In genomic region chr2:145760781-145761649, GRCh38 we compare ENCODE assay signal across 15 cellular contexts.
DNase-seq lines count a peak whose midpoint lies in the region; ATAC-seq, FAIRE-seq and TF ChIP-seq lines count a peak whose summit lies in the region.
"Had no signal": no experiment of that assay in that cellular context is flagged by ENCODE, and none has a peak within 500 bp of the region (broad histone marks: within the 10 kb centered on the region; RNA-seq: fewer than 3 reads in every experiment).

No MANE protein-coding gene starts in this region.

- no peaks in the 10 kb centered on the region for H3K27me3 ChIP-seq in pancreas
- H3K27me3 ChIP-seq: tibial nerve had no signal

- H3K9me3 ChIP-seq in pancreas: no peaks in the 10 kb centered on the region
- H3K9me3 ChIP-seq: tibial nerve had no signal

- ATAC-seq in pancreas: peak; percentile 60 to 92 (median 91)
- ATAC-seq in GM19463 (IDR thresholded peaks at IDR 0.05; ENCODE audit: unreplicated experiment): no peak
- no peak for ATAC-seq in GM18502 (IDR thresholded peaks at IDR 0.05; ENCODE audit: poor library complexity, unreplicated experiment)
- ATAC-seq: natural killer cell treated with Interleukin-12 subunit alpha and Interleukin-12 subunit beta and Interleukin-15 and Interleukin-18, amount 100 ng/mL, for 72 hours had no signal

- intact Hi-C loops in pancreas (cut with DNase I): no loop called here

- POLR2A ChIA-PET in RWPE1 (lab: Yijun Ruan, JAX; ENCODE audit: low non-redundant PET): no interaction called here

- TF ChIP-seq CTCF in RWPE1 (conservative IDR thresholded peaks at IDR 0.05; ENCODE audit: low read depth): no peak
- TF ChIP-seq CTCF in fibroblast of pulmonary artery (IDR thresholded peaks at IDR 0.05; ENCODE audit: low read length, missing control alignments): no peak
- no peak for TF ChIP-seq CTCF in pancreas (IDR thresholded peaks at IDR 0.05)

- H3K4me3 ChIP-seq in fibroblast of pulmonary artery (replicated peaks; ENCODE audit: low read depth, low read length) (no peak overlapping the region), pancreas (no peak overlapping the region)
- H3K4me3 ChIP-seq: tibial nerve had no signal

- peaks cover 0 to 40% (median 13%) of the 10 kb centered on the region in 3 donors for H3K4me1 ChIP-seq in pancreas

- CTCF ChIA-PET in RWPE1 (lab: Yijun Ruan, JAX): interaction anchor here (0.6 kb wide), 1 partner anchor 918 kb away, joined by 3 read pairs; no protein-coding TSS in a partner anchor

- H3K36me3 ChIP-seq in pancreas: no peaks in the 10 kb centered on the region
- H3K36me3 ChIP-seq: tibial nerve had no signal

- H3K27ac ChIP-seq in RWPE1: no peak overlapping the region
- H3K27ac ChIP-seq in pancreas: peak overlapping the region in 2 of 4 donors; percentile 57 to 66

- DNase-seq in ELR (ENCODE audit: low read depth) (peak; percentile 82), RWPE1 (ENCODE audit: low spot score) (peak; percentile 18), fibroblast of pulmonary artery (ENCODE audit: low read depth) (peak; percentile 96), pancreas (peak in 3 of 6 donors; percentile 25 to 33 (median 26)), DMS79 treated with DMSO at 0.1 percent for 48 hours (lab: John Stamatoyannopoulos, UW) (no peak), NOMO-1 treated with dmso at 0.1 percent for 144 hours (lab: John Stamatoyannopoulos, UW; ENCODE audit: unreplicated experiment) (no peak)
- DNase-seq: anterior cingulate cortex; DMS 273 treated with DMSO at 0.1 percent for 48 hours; head of caudate nucleus; NCI-H2029; stimulated activated CD4-positive, alpha-beta T cell treated with anti-CD3 and anti-CD28 coated beads, Interleukin-4, amount 100 ng/mL, for 4 hours had no signal

- no peak for FAIRE-seq in pancreas (lab: Jason Lieb, UNC)

- WGBS in pancreas, 2 donors: 25 to 32% methylated on average over 4 of the region's 4 CpGs

Comparison
In these comparisons a context has a peak if more than half of its experiments do, and no peak if none do; other contexts are left out.
1. DNase-seq: peak in ELR (single experiment), RWPE1 (single experiment) and fibroblast of pulmonary artery (single experiment); none in DMS79 treated with DMSO at 0.1 percent for 48 hours (single experiment) and NOMO-1 treated with dmso at 0.1 percent for 144 hours (single experiment).
2. ATAC-seq: peak in pancreas (4 of 4); none in GM19463 (single experiment) and GM18502 (single experiment).